Comparison of ENCODE assay signal across 24 cellular contexts in the genomic region with DNA sequence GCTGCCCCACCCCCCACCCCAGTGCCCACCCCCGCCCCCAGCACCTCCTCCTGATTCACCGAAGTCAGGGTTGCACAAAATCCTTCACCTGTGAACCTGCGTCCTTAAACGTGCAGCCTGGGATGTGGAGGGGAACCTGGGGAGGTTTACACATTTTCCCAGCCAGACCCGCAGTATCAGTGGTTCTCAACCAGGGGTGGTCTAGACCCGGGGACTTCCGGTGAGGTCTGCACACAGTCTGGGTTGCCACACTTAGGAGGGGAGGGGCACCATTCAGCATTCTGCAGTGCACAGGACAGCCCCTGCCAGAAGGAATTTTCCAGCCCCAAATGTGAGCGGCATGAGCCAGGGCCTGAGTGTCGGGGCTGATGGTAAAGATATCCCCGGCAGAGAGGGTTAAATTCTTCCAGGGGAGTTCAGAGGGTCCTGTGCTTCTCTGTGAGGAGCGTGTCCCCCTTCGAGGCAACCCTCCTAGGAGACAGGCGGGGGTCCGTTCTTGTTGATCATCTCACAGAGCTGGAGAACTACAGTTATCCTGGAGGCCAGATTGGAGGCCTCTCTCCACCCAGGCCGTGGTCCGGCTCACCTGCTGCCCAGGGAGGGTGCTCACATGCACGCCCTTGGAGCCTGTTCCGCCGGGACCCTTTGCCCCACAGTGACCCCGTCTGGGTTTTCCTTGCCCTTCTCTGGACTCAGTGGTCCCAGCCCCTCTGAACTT.
DNase-seq lines count a peak whose midpoint lies in the region; ATAC-seq and TF ChIP-seq lines count a peak whose summit lies in the region.
"Had no signal": no experiment of that assay in that cellular context is flagged by ENCODE, and none has a peak within 500 bp of the region (broad histone marks: within the 10 kb centered on the region; RNA-seq: fewer than 3 reads in every experiment).

No MANE protein-coding gene starts in this region.

- no peaks in the 10 kb centered on the region for H3K36me3 Mint-ChIP-seq in T-helper 1 cell treated with Interleukin-12 subunit alpha and Interleukin-12 subunit beta and Interleukin-4 antibody, amounts not matched to agents 30 μg/mL and 1 μg/mL, for 36 hours (ENCODE audit: low read depth)
- H3K36me3 Mint-ChIP-seq in H9 (ENCODE audit: insufficient read depth in 1 of 3, low read depth in 3 of 3) (peaks cover 2 to 8% (median 4%) of the 10 kb centered on the region in 3 experiments; a peak in 4 of 7 replicates), neural crest cell (ENCODE audit: low read depth) (no peaks in the 10 kb centered on the region)

- no peak for DNase-seq in T-helper 1 cell
- DNase-seq in H9 = no peak
- peak; percentile 57 for DNase-seq in RPMI8226
- no peak for DNase-seq in neural crest cell (ENCODE audit: low read depth, low spot score)
- DNase-seq in caudate nucleus (lab: John Stamatoyannopoulos, UW) = no peak
- DNase-seq: activated CD4-positive, alpha-beta T cell treated with anti-CD3 and anti-CD28 coated beads, Interleukin-2, amount 50 U/mL, for 48 hours; foreskin fibroblast; heart right ventricle; KG1; NCI-H1436; NCI-H446 treated with DMSO at 0.1 percent for 48 hours; PC-9; SIG-M5; stimulated activated CD4-positive, alpha-beta T cell treated with anti-CD3 and anti-CD28 coated beads, Interleukin-15, amount 100 ng/mL, for 24 hours; stimulated activated naive CD4-positive, alpha-beta T cell treated with Interleukin-2 at 50 U/mL for 16 hours had no signal

- WGBS in H9 (ENCODE audit: extremely low coverage, insufficient read length, low lambda C conversion rate) = no CpG with 5 or more reads among the region's 20 CpGs

- peak overlapping the region; percentile 13 for H3K4me2 ChIP-seq in H9 (ENCODE audit: insufficient read depth, insufficient read length, low read length)
- H3K4me2 ChIP-seq: PC-9 had no signal

- H2BK12ac ChIP-seq in H9 (ENCODE audit: insufficient read length, low read depth, low read length) = no peak overlapping the region

- H3K27me3 ChIP-seq in H9 (ENCODE audit: insufficient read depth, low read length) = no peaks in the 10 kb centered on the region

- H4K8ac ChIP-seq in H9 (replicated peaks; ENCODE audit: insufficient read length, low read depth, low read length) = no peak overlapping the region

- H4K20me1 ChIP-seq in H9 (ENCODE audit: control insufficient read depth, insufficient read depth, insufficient read length) = no peaks in the 10 kb centered on the region

- no peak overlapping the region for H3K4me3 Mint-ChIP-seq in T-helper 1 cell treated with Interleukin-12 subunit alpha and Interleukin-12 subunit beta and Interleukin-4 antibody, amounts not matched to agents 30 μg/mL and 1 μg/mL, for 36 hours
- H3K4me3 Mint-ChIP-seq in H9 (no peak overlapping the region; a peak in 1 of 5 replicates), neural crest cell (no peak overlapping the region)
- H3K4me3 Mint-ChIP-seq: central memory CD8-positive, alpha-beta T cell; dendritic cell treated with granulocyte-macrophage colony-stimulating factor and Interleukin-4, amounts not matched to agents 40 ng/mL and 50 ng/mL, for 4 days; endodermal cell had no signal

- H4K5ac ChIP-seq in H9 (ENCODE audit: insufficient read length, low read depth, low read length) = no peak overlapping the region

- H2AFZ ChIP-seq in H9 (ENCODE audit: low read length) = no peak overlapping the region
- H2AFZ ChIP-seq: PC-9 had no signal

- H2BK120ac ChIP-seq in H9 (ENCODE audit: low read depth, low read length, poor library complexity, severe bottlenecking) = no peak overlapping the region

- no peak overlapping the region for H3K18ac ChIP-seq in H9 (ENCODE audit: insufficient read length, low read depth, low read length)

- H3K56ac ChIP-seq in H9 (ENCODE audit: insufficient read length, low read depth, low read length) = no peak overlapping the region

- peaks cover 7% of the 10 kb centered on the region; the same call in 1 of the 2 replicates for H3K4me1 ChIP-seq in H9 (ENCODE audit: insufficient read depth, low read length)
- H3K4me1 ChIP-seq: heart right ventricle had no signal

- ATAC-seq in HG03457 (IDR thresholded peaks at IDR 0.05; ENCODE audit: unreplicated experiment) (no peak), HG02852 (IDR thresholded peaks at IDR 0.05; ENCODE audit: unreplicated experiment) (no peak)
- ATAC-seq: esophagus mucosa had no signal

- no peaks in the 10 kb centered on the region for H3K79me1 ChIP-seq in H9 (ENCODE audit: insufficient read depth, low read depth, low read length, poor library complexity, severe bottlenecking)

- TF ChIP-seq CTCF in H9 (conservative IDR thresholded peaks at IDR 0.05) (no peak), neural crest cell (conservative IDR thresholded peaks at IDR 0.05) (no peak)

- H2AK5ac ChIP-seq in H9 (ENCODE audit: insufficient read length, low read length) = no peak overlapping the region

- no peaks in the 10 kb centered on the region for H3K9me3 ChIP-seq in H9 (ENCODE audit: control insufficient read depth, low read depth, low read length)
- H3K9me3 ChIP-seq: neutrophil had no signal

- H3K9ac ChIP-seq in H9 (ENCODE audit: extremely low read depth, insufficient read length, low read length) = no peak overlapping the region

- H3K27ac ChIP-seq in H9 (ENCODE audit: insufficient read length, low read depth, low read length) = no peak overlapping the region
- H3K27ac ChIP-seq in caudate nucleus (ENCODE audit: low read depth, low read length) = no peak overlapping the region
- H3K27ac ChIP-seq: 22Rv1, heart right ventricle, neutrophil, PC-9 had no signal

- H4K91ac ChIP-seq in H9 (ENCODE audit: insufficient read length, low read depth, low read length) = no peak overlapping the region

- H3K79me2 ChIP-seq in H9 (ENCODE audit: insufficient read depth, low read length) = no peaks in the 10 kb centered on the region

- H3K4me1 Mint-ChIP-seq in T-helper 1 cell treated with Interleukin-12 subunit alpha and Interleukin-12 subunit beta and Interleukin-4 antibody, amounts not matched to agents 30 μg/mL and 1 μg/mL, for 36 hours (ENCODE audit: low read depth) = peaks cover 2% of the 10 kb centered on the region
- H3K4me1 Mint-ChIP-seq in H9 = peaks cover 31 to 36% of the 10 kb centered on the region in 2 experiments
- H3K4me1 Mint-ChIP-seq in neural crest cell = no peaks in the 10 kb centered on the region
- H3K4me1 Mint-ChIP-seq: central memory CD8-positive, alpha-beta T cell had no signal

- H3K4ac ChIP-seq in H9 (ENCODE audit: low read depth, low read length) = no peak overlapping the region

- no peak overlapping the region for H2BK15ac ChIP-seq in H9 (ENCODE audit: low read depth, low read length)

- H3K23ac ChIP-seq in H9 (ENCODE audit: insufficient read length, low read depth, low read length) = no peak overlapping the region

- no peaks in the 10 kb centered on the region for H3K23me2 ChIP-seq in H9 (ENCODE audit: insufficient read length, low read depth, low read length, poor library complexity, severe bottlenecking)

- peak overlapping the region; percentile 11; the same call in 1 of the 2 replicates for H3K14ac ChIP-seq in H9 (ENCODE audit: insufficient read depth, low read length)

- H3T11ph ChIP-seq in H9 (ENCODE audit: low read length) = no peak overlapping the region

- H3K27ac Mint-ChIP-seq in T-helper 1 cell treated with Interleukin-12 subunit alpha and Interleukin-12 subunit beta and Interleukin-4 antibody, amounts not matched to agents 30 μg/mL and 1 μg/mL, for 36 hours = peak overlapping the region; percentile 52
- H3K27ac Mint-ChIP-seq in H9 = peak overlapping the region; percentile 59 to 74 (median 70); a peak in 3 of 7 replicates
- peak overlapping the region; percentile 43 for H3K27ac Mint-ChIP-seq in neural crest cell (ENCODE audit: unreplicated experiment)
- H3K27ac Mint-ChIP-seq: dendritic cell treated with granulocyte-macrophage colony-stimulating factor and Interleukin-4, amounts not matched to agents 40 ng/mL and 50 ng/mL, for 4 days; endodermal cell had no signal

- no peak overlapping the region for H2BK5ac ChIP-seq in H9 (ENCODE audit: insufficient read length, low read length)

- peaks cover 3% of the 10 kb centered on the region for H3K27me3 Mint-ChIP-seq in T-helper 1 cell treated with Interleukin-12 subunit alpha and Interleukin-12 subunit beta and Interleukin-4 antibody, amounts not matched to agents 30 μg/mL and 1 μg/mL, for 36 hours (ENCODE audit: low read depth)
- H3K27me3 Mint-ChIP-seq in H9 (ENCODE audit: low read depth) (peaks cover 7% of the 10 kb centered on the region), neural crest cell (ENCODE audit: low read depth) (no peaks in the 10 kb centered on the region)

- H2BK20ac ChIP-seq in H9 (ENCODE audit: low read depth, low read length, poor library complexity, severe bottlenecking) = no peak overlapping the region

- no peaks in the 10 kb centered on the region for H3K9me3 Mint-ChIP-seq in T-helper 1 cell treated with Interleukin-12 subunit alpha and Interleukin-12 subunit beta and Interleukin-4 antibody, amounts not matched to agents 30 μg/mL and 1 μg/mL, for 36 hours
- H3K9me3 Mint-ChIP-seq in H9 (peaks cover 13 to 15% of the 10 kb centered on the region in 2 experiments), neural crest cell (no peaks in the 10 kb centered on the region)
- H3K9me3 Mint-ChIP-seq: dendritic cell treated with granulocyte-macrophage colony-stimulating factor and Interleukin-4, amounts not matched to agents 40 ng/mL and 50 ng/mL, for 4 days had no signal
